ENCODE assay signal across 20 cellular contexts in genomic region chr22:45999379-45999971, GRCh38. TPM values are rescaled to one million over a fixed set of nuclear protein-coding genes. Genes with fewer than 3 reads are reported as not detected.
DNase-seq lines count a peak whose midpoint lies in the region; ATAC-seq lines count a peak whose summit lies in the region.
"Had no signal": no experiment of that assay in that cellular context is flagged by ENCODE, and none has a peak within 500 bp of the region (broad histone marks: within the 10 kb centered on the region; RNA-seq: fewer than 3 reads in every experiment).

No MANE protein-coding gene starts in this region.

- H2BK12ac ChIP-seq in neuronal stem cell (ENCODE audit: low read length) = no peak overlapping the region

- no peak overlapping the region for H2BK120ac ChIP-seq in neuronal stem cell (ENCODE audit: low read depth, low read length)

- peaks cover 2 to 9% of the 10 kb centered on the region in 2 donors for H3K4me1 ChIP-seq in neuronal stem cell (ENCODE audit: control insufficient read depth in 2 of 2, insufficient read depth in 1 of 2, low read depth in 1 of 2, low read length in 2 of 2)

- no peak overlapping the region for H4K8ac ChIP-seq in neuronal stem cell (ENCODE audit: low read depth, low read length)

- no peak overlapping the region for H4K91ac ChIP-seq in neuronal stem cell (ENCODE audit: low read depth, low read length, poor library complexity)

- no peaks in the 10 kb centered on the region for H3K36me3 Mint-ChIP-seq in activated T-cell treated with anti-CD3 and anti-CD28 coated beads, Interleukin-2, amount 50 U/mL, for 24 hours (ENCODE audit: low read depth)
- H3K36me3 Mint-ChIP-seq: CD4-positive, CD25-positive, alpha-beta regulatory T cell; stimulated activated memory B cell treated with anti-CD40 and anti-IgM and Interleukin-4, amounts not matched to agents 10 μg/mL and 1 μg/mL and 100 μg/mL, for 72 hours had no signal

- H2AFZ ChIP-seq in neuronal stem cell (ENCODE audit: low read length) = no peak overlapping the region

- H3K4me1 Mint-ChIP-seq in activated T-cell treated with anti-CD3 and anti-CD28 coated beads, Interleukin-2, amount 50 U/mL, for 24 hours (ENCODE audit: low read depth) = peaks cover 6% of the 10 kb centered on the region

- no CpG with 5 or more reads among the region's 14 CpGs for WGBS in neuronal stem cell (ENCODE audit: extremely low coverage in 2 of 2, insufficient read length in 2 of 2, insufficient replicate concordance in 1 of 2), 2 donors

- H3K23ac ChIP-seq in neuronal stem cell (ENCODE audit: low read depth, low read length, poor library complexity) = no peak overlapping the region

- H3K4me3 Mint-ChIP-seq in activated T-cell treated with anti-CD3 and anti-CD28 coated beads, Interleukin-2, amount 50 U/mL, for 24 hours = no peak overlapping the region
- H3K4me3 Mint-ChIP-seq: activated CD4-positive, alpha-beta memory T cell treated with anti-CD3 and anti-CD28 coated beads, Interleukin-2, amount 10 ng/mL, durations not matched to agents 7 days and 5 days; stimulated activated memory B cell treated with anti-CD40 and anti-IgM and Interleukin-4, amounts not matched to agents 10 μg/mL and 1 μg/mL and 100 μg/mL, for 72 hours had no signal

- peaks cover 0 to 27% (median 12%) of the 10 kb centered on the region in 3 experiments for H3K27me3 ChIP-seq in neuronal stem cell (ENCODE audit: control insufficient read depth in 3 of 3, insufficient read depth in 3 of 3, low read depth in 1 of 3, low read length in 3 of 3)
- H3K27me3 ChIP-seq: dorsolateral prefrontal cortex, esophagus squamous epithelium, transverse colon had no signal

- no peaks in the 10 kb centered on the region for H3K9me3 Mint-ChIP-seq in activated T-cell treated with anti-CD3 and anti-CD28 coated beads, Interleukin-2, amount 50 U/mL, for 24 hours
- H3K9me3 Mint-ChIP-seq: activated CD4-positive, alpha-beta memory T cell treated with anti-CD3 and anti-CD28 coated beads, Interleukin-2, amount 10 ng/mL, durations not matched to agents 7 days and 5 days; CD4-positive, CD25-positive, alpha-beta regulatory T cell; stimulated activated memory B cell treated with anti-CD40 and anti-IgM and Interleukin-4, amounts not matched to agents 10 μg/mL and 1 μg/mL and 100 μg/mL, for 72 hours had no signal

- H2BK5ac ChIP-seq in neuronal stem cell (ENCODE audit: low read length) = no peak overlapping the region

- ATAC-seq in GM18511 (IDR thresholded peaks at IDR 0.05; ENCODE audit: unreplicated experiment) = no peak
- no peak for ATAC-seq in GM18517 (IDR thresholded peaks at IDR 0.05; ENCODE audit: unreplicated experiment)
- ATAC-seq: A549; mucosa of descending colon; PC-3; stimulated activated memory B cell treated with anti-CD40 and anti-IgM and Interleukin-4, amounts not matched to agents 10 μg/mL and 1 μg/mL and 100 μg/mL, for 72 hours had no signal

- H3K27me3 Mint-ChIP-seq in activated T-cell treated with anti-CD3 and anti-CD28 coated beads, Interleukin-2, amount 50 U/mL, for 24 hours = peaks cover 4% of the 10 kb centered on the region
- H3K27me3 Mint-ChIP-seq: activated CD4-positive, alpha-beta memory T cell treated with anti-CD3 and anti-CD28 coated beads, Interleukin-2, amount 10 ng/mL, durations not matched to agents 7 days and 5 days had no signal

- no peak overlapping the region for H3K9ac ChIP-seq in neuronal stem cell (ENCODE audit: low read depth, low read length, poor library complexity)

- peak; percentile 33 for DNase-seq in NCI-H2107 treated with DMSO at 0.1 percent for 48 hours (lab: John Stamatoyannopoulos, UW; ENCODE audit: unreplicated experiment)
- DNase-seq in NCI-H2107 (lab: John Stamatoyannopoulos, UW) = no peak
- peak; percentile 44 for DNase-seq in NCI-H2029 (lab: John Stamatoyannopoulos, UW)
- peak; percentile 90 for DNase-seq in cerebellar cortex (ENCODE audit: low spot score)
- no peak for DNase-seq in neuronal stem cell (ENCODE audit: low spot score)
- no peak for DNase-seq in activated T-cell treated with anti-CD3 and anti-CD28 coated beads, Interleukin-2, amount 50 U/mL, for 24 hours
- DNase-seq: activated CD4-positive, alpha-beta memory T cell treated with anti-CD3 and anti-CD28 coated beads, Interleukin-2, amount 10 ng/mL, durations not matched to agents 7 days and 5 days; CD4-positive, CD25-positive, alpha-beta regulatory T cell; esophagus squamous epithelium; HCEC 1CT; NCI-H446; PC-3; small intestine; transverse colon had no signal

- H3K4me3 ChIP-seq in neuronal stem cell (ENCODE audit: low read length in 2 of 2) = peak overlapping the region in 1 of 2 donors; percentile 9
- H3K4me3 ChIP-seq: A549, dorsolateral prefrontal cortex, esophagus squamous epithelium, mucosa of descending colon, transverse colon had no signal

- no peak overlapping the region for H3K27ac ChIP-seq in neuronal stem cell (replicated peaks; ENCODE audit: low read length)
- H3K27ac ChIP-seq: A549 had no signal

- H3K9me3 ChIP-seq in neuronal stem cell (replicated peaks in 1 of 2; ENCODE audit: control insufficient read depth in 2 of 2, insufficient read depth in 1 of 2, low read depth in 1 of 2, low read length in 2 of 2) = no peaks in the 10 kb centered on the region
- H3K9me3 ChIP-seq: A549, esophagus squamous epithelium, mucosa of descending colon, transverse colon had no signal

- H3K18ac ChIP-seq in neuronal stem cell (ENCODE audit: low read length) = no peak overlapping the region

- no peak overlapping the region for H3K4ac ChIP-seq in neuronal stem cell (ENCODE audit: low read length)

- H3K36me3 ChIP-seq in neuronal stem cell (replicated peaks in 1 of 2; ENCODE audit: control insufficient read depth in 2 of 2, insufficient read depth in 2 of 2, low read length in 2 of 2) = no peaks in the 10 kb centered on the region
- H3K36me3 ChIP-seq: esophagus squamous epithelium, transverse colon had no signal

- no peak overlapping the region for H3K14ac ChIP-seq in neuronal stem cell (ENCODE audit: low read length)

- peak overlapping the region; percentile 56 for H2BK15ac ChIP-seq in neuronal stem cell (ENCODE audit: low read length)

- H3K4me2 ChIP-seq in neuronal stem cell (ENCODE audit: insufficient read depth, low read length, poor library complexity, severe bottlenecking) = no peak overlapping the region
- H3K4me2 ChIP-seq: A549 had no signal

- H3K79me1 ChIP-seq in neuronal stem cell (ENCODE audit: low read depth, low read length) = peaks cover 4% of the 10 kb centered on the region

- no peak overlapping the region for H3K27ac Mint-ChIP-seq in activated T-cell treated with anti-CD3 and anti-CD28 coated beads, Interleukin-2, amount 50 U/mL, for 24 hours
- H3K27ac Mint-ChIP-seq: activated CD4-positive, alpha-beta memory T cell treated with anti-CD3 and anti-CD28 coated beads, Interleukin-2, amount 10 ng/mL, durations not matched to agents 7 days and 5 days; stimulated activated memory B cell treated with anti-CD40 and anti-IgM and Interleukin-4, amounts not matched to agents 10 μg/mL and 1 μg/mL and 100 μg/mL, for 72 hours had no signal

- peak overlapping the region; percentile 25 for H2AK5ac ChIP-seq in neuronal stem cell (ENCODE audit: low read depth, low read length)

RNA-seq across cellular contexts. Expression of gene WNT7B, which starts 22.5 kb away (rescaled TPM):
- 8.6 TPM for polyA plus RNA-seq in neuronal stem cell (2013, experiment 1 of 2)
- 8.5 TPM for polyA plus RNA-seq in neuronal stem cell (2013, experiment 2 of 2)
- polyA plus RNA-seq: CD4-positive, CD25-positive, alpha-beta regulatory T cell had no signal

Comparison
In these comparisons a context has a peak if more than half of its experiments do, and no peak if none do; other contexts are left out.
1. DNase-seq: peak in NCI-H2107 treated with DMSO at 0.1 percent for 48 hours (single experiment), NCI-H2029 (single experiment) and cerebellar cortex (single experiment); none in NCI-H2107 (single experiment), neuronal stem cell (single experiment) and activated T-cell treated with anti-CD3 and anti-CD28 coated beads, Interleukin-2, amount 50 U/mL, for 24 hours (single experiment).